Comparison of ENCODE assay signal across 1 cellular context in genomic region chr3:132721479-132722164, GRCh38.
TF ChIP-seq lines count a peak whose summit lies in the region.

No MANE protein-coding gene starts in this region.

TF ChIP-seq in HepG2, 621 proteins besides CTCF, POLR2A, EP300 and RAD21 (continued from another document and continues in another):
- TF ChIP-seq TFE3 (CRISPR knock-in tag; IDR thresholded peaks at IDR 0.05), result no peak
- TF ChIP-seq ZNF879 (CRISPR knock-in tag; IDR thresholded peaks at IDR 0.05), result no peak
- TF ChIP-seq ZNF33A (CRISPR knock-in tag; IDR thresholded peaks at IDR 0.05; ENCODE audit: borderline replicate concordance), result no peak
- TF ChIP-seq ZFP41 (CRISPR knock-in tag; IDR thresholded peaks at IDR 0.05; ENCODE audit: borderline replicate concordance), result no peak
- TF ChIP-seq RORA (CRISPR knock-in tag; IDR thresholded peaks at IDR 0.05), result no peak
- no peak; the same call in 1 of the 2 replicates for TF ChIP-seq ZBED4 (CRISPR knock-in tag; IDR thresholded peaks at IDR 0.05; ENCODE audit: borderline replicate concordance)
- peak; percentile 50; the same call in 1 of the 2 replicates for TF ChIP-seq EEA1 (CRISPR knock-in tag; IDR thresholded peaks at IDR 0.05; ENCODE audit: borderline replicate concordance)
- no peak for TF ChIP-seq ZNF510 (CRISPR knock-in tag; IDR thresholded peaks at IDR 0.05; ENCODE audit: low read depth)
- TF ChIP-seq DRAP1 (CRISPR knock-in tag; IDR thresholded peaks at IDR 0.05), result no peak
- TF ChIP-seq RNF2 (conservative IDR thresholded peaks at IDR 0.05; ENCODE audit: low read depth), result no peak
- TF ChIP-seq HIC2 (CRISPR knock-in tag; IDR thresholded peaks at IDR 0.05; ENCODE audit: low read depth), result no peak
- TF ChIP-seq ZNF230 (CRISPR knock-in tag; IDR thresholded peaks at IDR 0.05), result peak; percentile 58; the same call in 1 of the 2 replicates
- TF ChIP-seq BRD4 (CRISPR knock-in tag; IDR thresholded peaks at IDR 0.05), result no peak
- no peak for TF ChIP-seq ZFP36 (IDR thresholded peaks at IDR 0.05; ENCODE audit: borderline replicate concordance, low read depth, low read length, partially characterized antibody)
- TF ChIP-seq PHF20 (CRISPR knock-in tag; IDR thresholded peaks at IDR 0.05), result peak; percentile 18
- TF ChIP-seq SCMH1 (CRISPR knock-in tag; IDR thresholded peaks at IDR 0.05; ENCODE audit: borderline replicate concordance), result no peak
- TF ChIP-seq CBFB (CRISPR knock-in tag; IDR thresholded peaks at IDR 0.05), result no peak
- TF ChIP-seq ZNF878 (CRISPR knock-in tag; IDR thresholded peaks at IDR 0.05), result no peak
- no peak for TF ChIP-seq SRF (IDR thresholded peaks at IDR 0.05; ENCODE audit: low read depth, low read length)
- TF ChIP-seq MXD4 (CRISPR knock-in tag; IDR thresholded peaks at IDR 0.05), result no peak
- TF ChIP-seq ZNF333 (CRISPR knock-in tag; IDR thresholded peaks at IDR 0.05; ENCODE audit: borderline replicate concordance), result no peak
- no peak for TF ChIP-seq ZNF484 (CRISPR knock-in tag; IDR thresholded peaks at IDR 0.05; ENCODE audit: borderline replicate concordance, low read depth)
- TF ChIP-seq USF2 (IDR thresholded peaks at IDR 0.05; ENCODE audit: low read depth, low read length), result no peak
- TF ChIP-seq USF2 (CRISPR knock-in tag; IDR thresholded peaks at IDR 0.05; ENCODE audit: borderline replicate concordance), result no peak
- no peak for TF ChIP-seq TAF1 (CRISPR knock-in tag; IDR thresholded peaks at IDR 0.05)
- TF ChIP-seq ARID5B (CRISPR knock-in tag; IDR thresholded peaks at IDR 0.05), result no peak
- TF ChIP-seq DPF2 (CRISPR knock-in tag; IDR thresholded peaks at IDR 0.05; ENCODE audit: borderline replicate concordance, low read depth), result no peak
- TF ChIP-seq SRSF9 (IDR thresholded peaks at IDR 0.05; ENCODE audit: borderline replicate concordance, insufficient read depth, low read depth, low read length, poor library complexity, severe bottlenecking), result no peak
- no peak for TF ChIP-seq AHR (CRISPR knock-in tag; IDR thresholded peaks at IDR 0.05)
- no peak for TF ChIP-seq MLXIP (CRISPR knock-in tag; IDR thresholded peaks at IDR 0.05; ENCODE audit: borderline replicate concordance)
- TF ChIP-seq RNF219 (CRISPR knock-in tag; IDR thresholded peaks at IDR 0.05), result no peak
- no peak for TF ChIP-seq XRCC5 (optimal IDR thresholded peaks at IDR 0.05; ENCODE audit: low read length)
- peak; percentile 11; the same call in 1 of the 2 replicates for TF ChIP-seq ZNF614 (CRISPR knock-in tag; IDR thresholded peaks at IDR 0.05; ENCODE audit: borderline replicate concordance)
- TF ChIP-seq ZNF256 (CRISPR knock-in tag; conservative IDR thresholded peaks at IDR 0.05), result no peak
- TF ChIP-seq JARID2 (CRISPR knock-in tag; IDR thresholded peaks at IDR 0.05; ENCODE audit: insufficient replicate concordance), result no peak
- no peak for TF ChIP-seq ZSCAN9 (CRISPR knock-in tag; IDR thresholded peaks at IDR 0.05; ENCODE audit: borderline replicate concordance)
- no peak for TF ChIP-seq ATM (IDR thresholded peaks at IDR 0.05; ENCODE audit: borderline replicate concordance)
- no peak for TF ChIP-seq ZNF234 (CRISPR knock-in tag; conservative IDR thresholded peaks at IDR 0.05)
- 0 out of 2 replicates have a peak, but pooled peaks have one; percentile 14 for TF ChIP-seq HOXA3 (CRISPR knock-in tag; IDR thresholded peaks at IDR 0.05)
- no peak for TF ChIP-seq RELA (CRISPR knock-in tag; IDR thresholded peaks at IDR 0.05)
- TF ChIP-seq GABPB1 (CRISPR knock-in tag; IDR thresholded peaks at IDR 0.05), result no peak
- TF ChIP-seq HINFP (CRISPR knock-in tag; IDR thresholded peaks at IDR 0.05; ENCODE audit: low read depth), result peak; percentile 56; the same call in 1 of the 2 replicates
- no peak for TF ChIP-seq SMYD3 (CRISPR knock-in tag; IDR thresholded peaks at IDR 0.05)
